In the genomic region with DNA sequence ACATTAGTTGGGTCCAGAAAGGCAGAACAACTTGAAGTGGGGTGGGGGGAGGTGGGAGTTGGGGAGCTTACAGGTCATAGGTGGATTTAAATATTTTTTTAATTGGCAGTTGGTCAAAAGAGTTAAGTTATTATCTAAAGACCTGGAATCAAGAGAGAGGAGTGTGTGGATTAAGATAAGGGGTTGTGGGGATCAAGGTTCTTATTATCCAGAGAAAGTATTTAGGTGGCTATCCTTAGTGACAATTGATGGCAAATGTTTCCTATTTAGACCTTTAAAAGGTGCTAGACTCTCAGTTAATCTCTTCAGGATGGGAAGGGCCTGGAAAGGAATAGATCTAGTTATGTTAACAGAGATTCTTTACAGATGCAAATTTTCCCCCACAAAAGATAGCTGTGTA, we compare ENCODE assay signal across 1 cellular context.
TF ChIP-seq lines count a peak whose summit lies in the region.

No MANE protein-coding gene starts in this region.

TF ChIP-seq in GM23338, 12 proteins besides CTCF, POLR2A, EP300 and RAD21 (continued from another document):
- TF ChIP-seq, protein P1, sequence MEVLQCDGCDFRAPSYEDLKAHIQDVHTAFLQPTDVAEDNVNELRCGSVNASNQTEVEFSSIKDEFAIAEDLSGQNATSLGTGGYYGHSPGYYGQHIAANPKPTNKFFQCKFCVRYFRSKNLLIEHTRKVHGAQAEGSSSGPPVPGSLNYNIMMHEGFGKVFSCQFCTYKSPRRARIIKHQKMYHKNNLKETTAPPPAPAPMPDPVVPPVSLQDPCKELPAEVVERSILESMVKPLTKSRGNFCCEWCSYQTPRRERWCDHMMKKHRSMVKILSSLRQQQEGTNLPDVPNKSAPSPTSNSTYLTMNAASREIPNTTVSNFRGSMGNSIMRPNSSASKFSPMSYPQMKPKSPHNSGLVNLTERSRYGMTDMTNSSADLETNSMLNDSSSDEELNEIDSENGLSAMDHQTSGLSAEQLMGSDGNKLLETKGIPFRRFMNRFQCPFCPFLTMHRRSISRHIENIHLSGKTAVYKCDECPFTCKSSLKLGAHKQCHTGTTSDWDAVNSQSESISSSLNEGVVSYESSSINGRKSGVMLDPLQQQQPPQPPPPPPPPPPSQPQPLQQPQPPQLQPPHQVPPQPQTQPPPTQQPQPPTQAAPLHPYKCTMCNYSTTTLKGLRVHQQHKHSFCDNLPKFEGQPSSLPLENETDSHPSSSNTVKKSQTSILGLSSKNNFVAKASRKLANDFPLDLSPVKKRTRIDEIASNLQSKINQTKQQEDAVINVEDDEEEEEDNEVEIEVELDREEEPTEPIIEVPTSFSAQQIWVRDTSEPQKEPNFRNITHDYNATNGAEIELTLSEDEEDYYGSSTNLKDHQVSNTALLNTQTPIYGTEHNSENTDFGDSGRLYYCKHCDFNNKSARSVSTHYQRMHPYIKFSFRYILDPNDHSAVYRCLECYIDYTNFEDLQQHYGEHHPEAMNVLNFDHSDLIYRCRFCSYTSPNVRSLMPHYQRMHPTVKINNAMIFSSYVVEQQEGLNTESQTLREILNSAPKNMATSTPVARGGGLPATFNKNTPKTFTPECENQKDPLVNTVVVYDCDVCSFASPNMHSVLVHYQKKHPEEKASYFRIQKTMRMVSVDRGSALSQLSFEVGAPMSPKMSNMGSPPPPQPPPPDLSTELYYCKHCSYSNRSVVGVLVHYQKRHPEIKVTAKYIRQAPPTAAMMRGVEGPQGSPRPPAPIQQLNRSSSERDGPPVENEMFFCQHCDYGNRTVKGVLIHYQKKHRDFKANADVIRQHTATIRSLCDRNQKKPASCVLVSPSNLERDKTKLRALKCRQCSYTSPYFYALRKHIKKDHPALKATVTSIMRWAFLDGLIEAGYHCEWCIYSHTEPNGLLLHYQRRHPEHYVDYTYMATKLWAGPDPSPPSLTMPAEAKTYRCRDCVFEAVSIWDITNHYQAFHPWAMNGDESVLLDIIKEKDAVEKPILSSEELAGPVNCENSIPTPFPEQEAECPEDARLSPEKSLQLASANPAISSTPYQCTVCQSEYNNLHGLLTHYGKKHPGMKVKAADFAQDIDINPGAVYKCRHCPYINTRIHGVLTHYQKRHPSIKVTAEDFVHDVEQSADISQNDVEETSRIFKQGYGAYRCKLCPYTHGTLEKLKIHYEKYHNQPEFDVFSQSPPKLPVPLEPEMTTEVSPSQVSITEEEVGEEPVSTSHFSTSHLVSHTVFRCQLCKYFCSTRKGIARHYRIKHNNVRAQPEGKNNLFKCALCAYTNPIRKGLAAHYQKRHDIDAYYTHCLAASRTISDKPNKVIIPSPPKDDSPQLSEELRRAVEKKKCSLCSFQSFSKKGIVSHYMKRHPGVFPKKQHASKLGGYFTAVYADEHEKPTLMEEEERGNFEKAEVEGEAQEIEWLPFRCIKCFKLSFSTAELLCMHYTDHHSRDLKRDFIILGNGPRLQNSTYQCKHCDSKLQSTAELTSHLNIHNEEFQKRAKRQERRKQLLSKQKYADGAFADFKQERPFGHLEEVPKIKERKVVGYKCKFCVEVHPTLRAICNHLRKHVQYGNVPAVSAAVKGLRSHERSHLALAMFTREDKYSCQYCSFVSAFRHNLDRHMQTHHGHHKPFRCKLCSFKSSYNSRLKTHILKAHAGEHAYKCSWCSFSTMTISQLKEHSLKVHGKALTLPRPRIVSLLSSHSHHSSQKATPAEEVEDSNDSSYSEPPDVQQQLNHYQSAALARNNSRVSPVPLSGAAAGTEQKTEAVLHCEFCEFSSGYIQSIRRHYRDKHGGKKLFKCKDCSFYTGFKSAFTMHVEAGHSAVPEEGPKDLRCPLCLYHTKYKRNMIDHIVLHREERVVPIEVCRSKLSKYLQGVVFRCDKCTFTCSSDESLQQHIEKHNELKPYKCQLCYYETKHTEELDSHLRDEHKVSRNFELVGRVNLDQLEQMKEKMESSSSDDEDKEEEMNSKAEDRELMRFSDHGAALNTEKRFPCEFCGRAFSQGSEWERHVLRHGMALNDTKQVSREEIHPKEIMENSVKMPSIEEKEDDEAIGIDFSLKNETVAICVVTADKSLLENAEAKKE (CRISPR knock-in tag; IDR thresholded peaks at IDR 0.05): no peak
- no peak for TF ChIP-seq JUNB (IDR thresholded peaks at IDR 0.05; ENCODE audit: unreplicated experiment)
- TF ChIP-seq ZNF331 (CRISPR knock-in tag; IDR thresholded peaks at IDR 0.05; ENCODE audit: low read depth): no peak
